Comparison of ENCODE assay signal across 1 cellular context in the genomic region with DNA sequence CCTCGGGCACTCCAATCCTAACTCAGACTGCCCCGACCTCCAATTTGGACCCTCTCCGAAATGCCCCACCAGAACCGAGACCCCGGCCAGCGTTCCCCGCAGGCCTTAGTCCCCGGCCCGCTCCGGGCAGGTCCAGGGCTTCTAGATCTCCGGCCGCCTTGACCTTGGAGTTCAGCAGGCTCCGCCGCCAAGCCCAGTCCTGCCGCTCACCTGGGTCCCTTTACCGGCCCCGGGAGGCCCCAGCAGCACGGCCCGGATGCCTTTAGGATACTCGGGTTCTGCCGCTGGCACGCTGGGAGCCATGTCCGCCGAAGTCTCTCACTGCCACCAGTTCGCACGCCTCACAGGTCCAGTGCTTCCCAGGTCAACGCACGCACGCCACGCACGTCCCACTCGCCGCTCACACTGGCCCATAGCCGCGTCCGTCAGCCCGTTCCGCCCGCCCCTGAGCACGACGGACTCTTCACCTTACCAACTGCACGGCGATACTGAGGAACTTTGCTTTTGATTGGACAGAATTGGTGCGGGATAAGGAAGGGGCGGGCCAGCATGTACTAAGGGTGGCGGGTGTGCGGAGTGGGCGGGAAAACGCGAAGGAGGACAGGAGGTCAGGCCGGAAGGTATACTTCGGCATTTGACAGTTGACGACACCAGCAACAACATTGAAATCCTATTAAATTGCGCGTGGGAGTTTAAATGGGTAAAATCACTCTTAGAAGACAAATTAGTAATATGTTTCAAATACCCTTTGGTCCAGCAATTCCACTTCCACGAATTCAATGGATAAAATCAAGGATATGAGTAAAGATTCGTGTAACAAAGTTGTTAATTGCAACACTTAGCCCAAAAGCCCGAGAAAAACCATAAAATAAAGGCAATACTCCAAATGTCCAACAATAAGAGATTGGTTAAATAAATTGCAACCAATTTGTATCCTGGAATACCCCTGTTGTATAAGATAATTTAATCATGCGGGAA.
TF ChIP-seq lines count a peak whose summit lies in the region.

A gene (minus strand): TSS at position 358 of the 978 bp plus-strand sequence. CDS start 55 bp downstream, at position 303.

TF ChIP-seq in HEK293, 187 proteins besides CTCF, POLR2A, EP300 and RAD21 (continued from another document and continues in another):
- TF ChIP-seq, protein P1, sequence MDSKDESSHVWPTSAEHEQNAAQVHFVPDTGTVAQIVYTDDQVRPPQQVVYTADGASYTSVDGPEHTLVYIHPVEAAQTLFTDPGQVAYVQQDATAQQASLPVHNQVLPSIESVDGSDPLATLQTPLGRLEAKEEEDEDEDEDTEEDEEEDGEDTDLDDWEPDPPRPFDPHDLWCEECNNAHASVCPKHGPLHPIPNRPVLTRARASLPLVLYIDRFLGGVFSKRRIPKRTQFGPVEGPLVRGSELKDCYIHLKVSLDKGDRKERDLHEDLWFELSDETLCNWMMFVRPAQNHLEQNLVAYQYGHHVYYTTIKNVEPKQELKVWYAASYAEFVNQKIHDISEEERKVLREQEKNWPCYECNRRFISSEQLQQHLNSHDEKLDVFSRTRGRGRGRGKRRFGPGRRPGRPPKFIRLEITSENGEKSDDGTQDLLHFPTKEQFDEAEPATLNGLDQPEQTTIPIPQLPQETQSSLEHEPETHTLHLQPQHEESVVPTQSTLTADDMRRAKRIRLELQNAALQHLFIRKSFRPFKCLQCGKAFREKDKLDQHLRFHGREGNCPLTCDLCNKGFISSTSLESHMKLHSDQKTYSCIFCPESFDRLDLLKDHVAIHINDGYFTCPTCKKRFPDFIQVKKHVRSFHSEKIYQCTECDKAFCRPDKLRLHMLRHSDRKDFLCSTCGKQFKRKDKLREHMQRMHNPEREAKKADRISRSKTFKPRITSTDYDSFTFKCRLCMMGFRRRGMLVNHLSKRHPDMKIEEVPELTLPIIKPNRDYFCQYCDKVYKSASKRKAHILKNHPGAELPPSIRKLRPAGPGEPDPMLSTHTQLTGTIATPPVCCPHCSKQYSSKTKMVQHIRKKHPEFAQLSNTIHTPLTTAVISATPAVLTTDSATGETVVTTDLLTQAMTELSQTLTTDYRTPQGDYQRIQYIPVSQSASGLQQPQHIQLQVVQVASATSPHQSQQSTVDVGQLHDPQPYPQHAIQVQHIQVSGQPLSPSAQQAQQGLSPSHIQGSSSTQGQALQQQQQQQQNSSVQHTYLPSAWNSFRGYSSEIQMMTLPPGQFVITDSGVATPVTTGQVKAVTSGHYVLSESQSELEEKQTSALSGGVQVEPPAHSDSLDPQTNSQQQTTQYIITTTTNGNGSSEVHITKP (tag by site-specific recombination; IDR thresholded peaks at IDR 0.05) = peak; percentile 93
- TF ChIP-seq ZNF658 (tag by site-specific recombination; IDR thresholded peaks at IDR 0.05) (no peak), ZNF114 (tag by site-specific recombination; IDR thresholded peaks at IDR 0.05) (no peak), ZNF341 (tag by site-specific recombination; IDR thresholded peaks at IDR 0.05; ENCODE audit: low read depth) (no peak), ZNF311 (tag by site-specific recombination; IDR thresholded peaks at IDR 0.05; ENCODE audit: borderline replicate concordance) (no peak), ZNF571 (tag by site-specific recombination; IDR thresholded peaks at IDR 0.05) (no peak), ZNF600 (tag by site-specific recombination; IDR thresholded peaks at IDR 0.05) (no peak; the same call in 1 of the 2 replicates), ZFP69B (tag by site-specific recombination; IDR thresholded peaks at IDR 0.05) (peak; percentile 64; the same call in 1 of the 2 replicates), ZNF530 (tag by site-specific recombination; IDR thresholded peaks at IDR 0.05; ENCODE audit: low read depth) (no peak), ZNF561 (tag by site-specific recombination; IDR thresholded peaks at IDR 0.05; ENCODE audit: borderline replicate concordance) (peak; percentile 79; the same call in 1 of the 2 replicates), ZFHX2 (tag by site-specific recombination; conservative IDR thresholded peaks at IDR 0.05) (peak; percentile 98), SETDB1 (IDR thresholded peaks at IDR 0.05; ENCODE audit: insufficient read length, low read length) (peak; percentile 93), ZSCAN16 (tag by site-specific recombination; IDR thresholded peaks at IDR 0.05) (0 out of 2 replicates have a peak, but pooled peaks have one; percentile 11), BCL11B (tag by site-specific recombination; IDR thresholded peaks at IDR 0.05; ENCODE audit: low read depth) (no peak; the same call in none of the 2 replicates), TCF7L2 (IDR thresholded peaks at IDR 0.05; ENCODE audit: borderline replicate concordance, low read depth, low read length) (no peak), KLF9 (tag by site-specific recombination; IDR thresholded peaks at IDR 0.05; ENCODE audit: low read depth) (peak; percentile 72), ZBTB7A (tag by site-specific recombination; IDR thresholded peaks at IDR 0.05; ENCODE audit: low read depth) (no peak), ZBTB48 (tag by site-specific recombination; IDR thresholded peaks at IDR 0.05) (peak; percentile 33; the same call in 1 of the 2 replicates), HOXC10 (CRISPR knock-in tag; IDR thresholded peaks at IDR 0.05) (no peak), YY2 (tag by site-specific recombination; IDR thresholded peaks at IDR 0.05) (0 out of 2 replicates have a peak, but pooled peaks have one; percentile 24), GFI1B (tag by site-specific recombination; IDR thresholded peaks at IDR 0.05) (no peak), ZNF670 (tag by site-specific recombination; IDR thresholded peaks at IDR 0.05; ENCODE audit: low read depth) (no peak), KLF16 (tag by site-specific recombination; IDR thresholded peaks at IDR 0.05) (peak; percentile 79; the same call in 1 of the 2 replicates), ZNF560 (tag by site-specific recombination; IDR thresholded peaks at IDR 0.05; ENCODE audit: borderline replicate concordance) (no peak), ZNF140 (tag by site-specific recombination; IDR thresholded peaks at IDR 0.05) (no peak), ZNF529 (tag by site-specific recombination; IDR thresholded peaks at IDR 0.05; ENCODE audit: insufficient replicate concordance) (no peak), ZNF132 (tag by site-specific recombination; IDR thresholded peaks at IDR 0.05; ENCODE audit: borderline replicate concordance) (no peak), ZNF585B (tag by site-specific recombination; IDR thresholded peaks at IDR 0.05) (no peak), SCRT2 (tag by site-specific recombination; IDR thresholded peaks at IDR 0.05) (peak; percentile 80), RBAK (tag by site-specific recombination; IDR thresholded peaks at IDR 0.05) (no peak), ZNF302 (tag by site-specific recombination; IDR thresholded peaks at IDR 0.05; ENCODE audit: low read depth) (no peak), ZNF23 (tag by site-specific recombination; IDR thresholded peaks at IDR 0.05; ENCODE audit: borderline replicate concordance) (no peak), IKZF3 (tag by site-specific recombination; IDR thresholded peaks at IDR 0.05) (peak; percentile 67), ZNF2 (tag by site-specific recombination; IDR thresholded peaks at IDR 0.05) (0 out of 2 replicates have a peak, but pooled peaks have one; percentile 54), ZNF624 (tag by site-specific recombination; IDR thresholded peaks at IDR 0.05) (no peak), KLF7 (tag by site-specific recombination; IDR thresholded peaks at IDR 0.05; ENCODE audit: borderline replicate concordance) (no peak)
- TF ChIP-seq, protein P2, sequence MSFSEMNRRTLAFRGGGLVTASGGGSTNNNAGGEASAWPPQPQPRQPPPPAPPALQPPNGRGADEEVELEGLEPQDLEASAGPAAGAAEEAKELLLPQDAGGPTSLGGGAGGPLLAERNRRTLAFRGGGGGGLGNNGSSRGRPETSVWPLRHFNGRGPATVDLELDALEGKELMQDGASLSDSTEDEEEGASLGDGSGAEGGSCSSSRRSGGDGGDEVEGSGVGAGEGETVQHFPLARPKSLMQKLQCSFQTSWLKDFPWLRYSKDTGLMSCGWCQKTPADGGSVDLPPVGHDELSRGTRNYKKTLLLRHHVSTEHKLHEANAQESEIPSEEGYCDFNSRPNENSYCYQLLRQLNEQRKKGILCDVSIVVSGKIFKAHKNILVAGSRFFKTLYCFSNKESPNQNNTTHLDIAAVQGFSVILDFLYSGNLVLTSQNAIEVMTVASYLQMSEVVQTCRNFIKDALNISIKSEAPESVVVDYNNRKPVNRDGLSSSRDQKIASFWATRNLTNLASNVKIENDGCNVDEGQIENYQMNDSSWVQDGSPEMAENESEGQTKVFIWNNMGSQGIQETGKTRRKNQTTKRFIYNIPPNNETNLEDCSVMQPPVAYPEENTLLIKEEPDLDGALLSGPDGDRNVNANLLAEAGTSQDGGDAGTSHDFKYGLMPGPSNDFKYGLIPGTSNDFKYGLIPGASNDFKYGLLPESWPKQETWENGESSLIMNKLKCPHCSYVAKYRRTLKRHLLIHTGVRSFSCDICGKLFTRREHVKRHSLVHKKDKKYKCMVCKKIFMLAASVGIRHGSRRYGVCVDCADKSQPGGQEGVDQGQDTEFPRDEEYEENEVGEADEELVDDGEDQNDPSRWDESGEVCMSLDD (tag by site-specific recombination; IDR thresholded peaks at IDR 0.05) = no peak
- TF ChIP-seq, protein P3, sequence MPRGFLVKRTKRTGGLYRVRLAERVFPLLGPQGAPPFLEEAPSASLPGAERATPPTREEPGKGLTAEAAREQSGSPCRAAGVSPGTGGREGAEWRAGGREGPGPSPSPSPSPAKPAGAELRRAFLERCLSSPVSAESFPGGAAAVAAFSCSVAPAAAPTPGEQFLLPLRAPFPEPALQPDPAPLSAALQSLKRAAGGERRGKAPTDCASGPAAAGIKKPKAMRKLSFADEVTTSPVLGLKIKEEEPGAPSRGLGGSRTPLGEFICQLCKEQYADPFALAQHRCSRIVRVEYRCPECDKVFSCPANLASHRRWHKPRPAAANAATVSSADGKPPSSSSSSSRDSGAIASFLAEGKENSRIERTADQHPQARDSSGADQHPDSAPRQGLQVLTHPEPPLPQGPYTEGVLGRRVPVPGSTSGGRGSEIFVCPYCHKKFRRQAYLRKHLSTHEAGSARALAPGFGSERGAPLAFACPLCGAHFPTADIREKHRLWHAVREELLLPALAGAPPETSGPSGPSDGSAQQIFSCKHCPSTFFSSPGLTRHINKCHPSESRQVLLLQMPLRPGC (tag by site-specific recombination; IDR thresholded peaks at IDR 0.05) = no peak
- TF ChIP-seq, protein P4, sequence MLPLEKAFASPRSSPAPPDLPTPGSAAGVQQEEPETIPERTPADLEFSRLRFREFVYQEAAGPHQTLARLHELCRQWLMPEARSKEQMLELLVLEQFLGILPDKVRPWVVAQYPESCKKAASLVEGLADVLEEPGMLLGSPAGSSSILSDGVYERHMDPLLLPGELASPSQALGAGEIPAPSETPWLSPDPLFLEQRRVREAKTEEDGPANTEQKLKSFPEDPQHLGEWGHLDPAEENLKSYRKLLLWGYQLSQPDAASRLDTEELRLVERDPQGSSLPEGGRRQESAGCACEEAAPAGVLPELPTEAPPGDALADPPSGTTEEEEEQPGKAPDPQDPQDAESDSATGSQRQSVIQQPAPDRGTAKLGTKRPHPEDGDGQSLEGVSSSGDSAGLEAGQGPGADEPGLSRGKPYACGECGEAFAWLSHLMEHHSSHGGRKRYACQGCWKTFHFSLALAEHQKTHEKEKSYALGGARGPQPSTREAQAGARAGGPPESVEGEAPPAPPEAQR (tag by site-specific recombination; IDR thresholded peaks at IDR 0.05) = no peak
- TF ChIP-seq, protein P5, sequence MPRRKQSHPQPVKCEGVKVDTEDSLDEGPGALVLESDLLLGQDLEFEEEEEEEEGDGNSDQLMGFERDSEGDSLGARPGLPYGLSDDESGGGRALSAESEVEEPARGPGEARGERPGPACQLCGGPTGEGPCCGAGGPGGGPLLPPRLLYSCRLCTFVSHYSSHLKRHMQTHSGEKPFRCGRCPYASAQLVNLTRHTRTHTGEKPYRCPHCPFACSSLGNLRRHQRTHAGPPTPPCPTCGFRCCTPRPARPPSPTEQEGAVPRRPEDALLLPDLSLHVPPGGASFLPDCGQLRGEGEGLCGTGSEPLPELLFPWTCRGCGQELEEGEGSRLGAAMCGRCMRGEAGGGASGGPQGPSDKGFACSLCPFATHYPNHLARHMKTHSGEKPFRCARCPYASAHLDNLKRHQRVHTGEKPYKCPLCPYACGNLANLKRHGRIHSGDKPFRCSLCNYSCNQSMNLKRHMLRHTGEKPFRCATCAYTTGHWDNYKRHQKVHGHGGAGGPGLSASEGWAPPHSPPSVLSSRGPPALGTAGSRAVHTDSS (tag by site-specific recombination; IDR thresholded peaks at IDR 0.05) = no peak
- TF ChIP-seq, protein P6, sequence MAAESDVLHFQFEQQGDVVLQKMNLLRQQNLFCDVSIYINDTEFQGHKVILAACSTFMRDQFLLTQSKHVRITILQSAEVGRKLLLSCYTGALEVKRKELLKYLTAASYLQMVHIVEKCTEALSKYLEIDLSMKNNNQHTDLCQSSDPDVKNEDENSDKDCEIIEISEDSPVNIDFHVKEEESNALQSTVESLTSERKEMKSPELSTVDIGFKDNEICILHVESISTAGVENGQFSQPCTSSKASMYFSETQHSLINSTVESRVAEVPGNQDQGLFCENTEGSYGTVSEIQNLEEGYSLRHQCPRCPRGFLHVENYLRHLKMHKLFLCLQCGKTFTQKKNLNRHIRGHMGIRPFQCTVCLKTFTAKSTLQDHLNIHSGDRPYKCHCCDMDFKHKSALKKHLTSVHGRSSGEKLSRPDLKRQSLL (tag by site-specific recombination; IDR thresholded peaks at IDR 0.05) = no peak
- TF ChIP-seq, protein P7, sequence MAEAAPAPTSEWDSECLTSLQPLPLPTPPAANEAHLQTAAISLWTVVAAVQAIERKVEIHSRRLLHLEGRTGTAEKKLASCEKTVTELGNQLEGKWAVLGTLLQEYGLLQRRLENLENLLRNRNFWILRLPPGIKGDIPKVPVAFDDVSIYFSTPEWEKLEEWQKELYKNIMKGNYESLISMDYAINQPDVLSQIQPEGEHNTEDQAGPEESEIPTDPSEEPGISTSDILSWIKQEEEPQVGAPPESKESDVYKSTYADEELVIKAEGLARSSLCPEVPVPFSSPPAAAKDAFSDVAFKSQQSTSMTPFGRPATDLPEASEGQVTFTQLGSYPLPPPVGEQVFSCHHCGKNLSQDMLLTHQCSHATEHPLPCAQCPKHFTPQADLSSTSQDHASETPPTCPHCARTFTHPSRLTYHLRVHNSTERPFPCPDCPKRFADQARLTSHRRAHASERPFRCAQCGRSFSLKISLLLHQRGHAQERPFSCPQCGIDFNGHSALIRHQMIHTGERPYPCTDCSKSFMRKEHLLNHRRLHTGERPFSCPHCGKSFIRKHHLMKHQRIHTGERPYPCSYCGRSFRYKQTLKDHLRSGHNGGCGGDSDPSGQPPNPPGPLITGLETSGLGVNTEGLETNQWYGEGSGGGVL (tag by site-specific recombination; IDR thresholded peaks at IDR 0.05) = no peak
- TF ChIP-seq, protein P8, sequence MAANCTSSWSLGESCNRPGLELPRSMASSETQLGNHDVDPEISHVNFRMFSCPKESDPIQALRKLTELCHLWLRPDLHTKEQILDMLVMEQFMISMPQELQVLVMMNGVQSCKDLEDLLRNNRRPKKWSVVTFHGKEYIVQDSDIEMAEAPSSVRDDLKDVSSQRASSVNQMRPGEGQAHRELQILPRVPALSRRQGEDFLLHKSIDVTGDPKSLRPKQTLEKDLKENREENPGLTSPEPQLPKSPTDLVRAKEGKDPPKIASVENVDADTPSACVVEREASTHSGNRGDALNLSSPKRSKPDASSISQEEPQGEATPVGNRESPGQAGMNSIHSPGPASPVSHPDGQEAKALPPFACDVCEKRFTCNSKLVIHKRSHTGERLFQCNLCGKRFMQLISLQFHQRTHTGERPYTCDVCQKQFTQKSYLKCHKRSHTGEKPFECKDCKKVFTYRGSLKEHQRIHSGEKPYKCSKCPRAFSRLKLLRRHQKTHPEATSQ (tag by site-specific recombination; IDR thresholded peaks at IDR 0.05) = no peak
